In genomic region chr13:74135306-74136088, GRCh38 we compare ENCODE assay signal across 8 cellular contexts. TPM values are rescaled to one million over a fixed set of nuclear protein-coding genes. Genes with fewer than 3 reads are reported as not detected.
DNase-seq lines count a peak whose midpoint lies in the region; ATAC-seq, FAIRE-seq and TF ChIP-seq lines count a peak whose summit lies in the region.

No MANE protein-coding gene starts in this region.

- H2BK5ac ChIP-seq in IMR-90 (ENCODE audit: low read depth, low read length, poor library complexity, severe bottlenecking), result peak overlapping the region; percentile 98

- H3K4me3 ChIP-seq in DOHH2 (ENCODE audit: low read length) (peak overlapping the region; percentile 92), IMR-90 (ENCODE audit: insufficient read depth, low read depth, low read length) (peak overlapping the region; percentile 82), parathyroid adenoma (ENCODE audit: low read depth, low read length) (peak overlapping the region; percentile 55)

- H2BK15ac ChIP-seq in IMR-90 (ENCODE audit: low read depth, low read length), result peak overlapping the region; percentile 81

- H3K9me3 ChIP-seq in DOHH2 (ENCODE audit: control insufficient read depth, insufficient read depth, low read length), result no peaks in the 10 kb centered on the region
- H3K9me3 ChIP-seq in IMR-90 (ENCODE audit: control insufficient read depth, insufficient read depth, low read length), result no peaks in the 10 kb centered on the region
- no peaks in the 10 kb centered on the region for H3K9me3 ChIP-seq in parathyroid adenoma (ENCODE audit: control insufficient read depth, low read length)

- TF ChIP-seq POLR2A in IMR-90 (IDR thresholded peaks at IDR 0.05; ENCODE audit: low read depth, low read length), result no peak; the same call in 1 of the 2 replicates
- TF ChIP-seq POLR2A in Raji (IDR thresholded peaks at IDR 0.05; ENCODE audit: insufficient read depth, low read depth, low read length), result peak; percentile 57

- peaks cover 28% of the 10 kb centered on the region for H3K4me1 ChIP-seq in DOHH2 (ENCODE audit: control insufficient read depth, low read length)
- peaks cover 5% of the 10 kb centered on the region for H3K4me1 ChIP-seq in IMR-90 (ENCODE audit: control insufficient read depth, insufficient read depth, low read length)
- no peaks in the 10 kb centered on the region for H3K4me1 ChIP-seq in parathyroid adenoma

- H3K56ac ChIP-seq in IMR-90 (ENCODE audit: extremely low read depth, insufficient read depth, low read length), result peak overlapping the region; percentile 96

- BruUV-seq in IMR-90 (replicated peaks; lab: Mats Ljungman, UMichigan), result no TSS peak

- H4K8ac ChIP-seq in IMR-90 (ENCODE audit: low read depth in 2 of 2, low read length in 2 of 2), result peak overlapping the region; percentile 88 to 99

- H3K18ac ChIP-seq in IMR-90 (ENCODE audit: low read depth, low read length), result peak overlapping the region; percentile 97

- H3K36me3 ChIP-seq in DOHH2 (ENCODE audit: control insufficient read depth, low read length) (peaks cover 16% of the 10 kb centered on the region; the same call in 1 of the 2 replicates), IMR-90 (ENCODE audit: control insufficient read depth, insufficient read depth, low read length) (no peaks in the 10 kb centered on the region), parathyroid adenoma (ENCODE audit: control insufficient read depth, insufficient read depth, low read length) (no peaks in the 10 kb centered on the region)

- peak overlapping the region; percentile 99 for H3K4ac ChIP-seq in IMR-90 (ENCODE audit: low read depth, low read length)

- in situ Hi-C loops in IMR-90 (cut with MboI; ENCODE audit: low sequenced_read_pairs), result loop anchor here (25.0 kb wide), 1 partner anchor 1077 kb away; no protein-coding TSS in a partner anchor

- peak overlapping the region; percentile 84 for H2BK20ac ChIP-seq in IMR-90 (ENCODE audit: low read depth, low read length)

- dilution Hi-C loops in IMR-90 (cut with HindIII; ENCODE audit: low sequenced_read_pairs, unreplicated experiment), result no loop called here

- H3K9me2 ChIP-seq in DOHH2 (replicated peaks; ENCODE audit: control insufficient read depth, low read length), result no peaks in the 10 kb centered on the region

- H3K79me2 ChIP-seq in DOHH2 (ENCODE audit: control insufficient read depth, low read length), result peaks cover 39% of the 10 kb centered on the region
- no peaks in the 10 kb centered on the region for H3K79me2 ChIP-seq in parathyroid adenoma

- TF ChIP-seq RAD21 in IMR-90 (IDR thresholded peaks at IDR 0.05; ENCODE audit: low read length), result no peak

- POLR2A ChIA-PET in IMR-90 (lab: Charles Lee; ENCODE audit: unreplicated experiment), result no interaction called here

- H3K14ac ChIP-seq in IMR-90 (replicated peaks; ENCODE audit: low read depth, low read length), result peak overlapping the region; percentile 99

- H3K4me2 ChIP-seq in DOHH2 (ENCODE audit: low read length), result peak overlapping the region; percentile 94
- peak overlapping the region; percentile 94 for H3K4me2 ChIP-seq in IMR-90 (ENCODE audit: low read depth, low read length)
- peak overlapping the region; percentile 77 for H3K4me2 ChIP-seq in parathyroid adenoma (ENCODE audit: low read length)

- no peak for FAIRE-seq in urothelium cell line (lab: Jason Lieb, UNC)

- peak overlapping the region; percentile 99 for H4K91ac ChIP-seq in IMR-90 (ENCODE audit: insufficient read depth, low read depth, low read length)

- peaks cover 13% of the 10 kb centered on the region for H3F3A ChIP-seq in DOHH2 (ENCODE audit: control insufficient read depth, insufficient read depth)

- peak overlapping the region; percentile 84 for H2AK5ac ChIP-seq in IMR-90 (ENCODE audit: low read depth, low read length)

- H3K23ac ChIP-seq in IMR-90 (ENCODE audit: low read depth, low read length), result peak overlapping the region; percentile 99

- H3K79me1 ChIP-seq in IMR-90 (ENCODE audit: low read depth in 1 of 2, low read length in 2 of 2), result peaks cover 0 to 36% of the 10 kb centered on the region in 2 experiments; a peak in 3 of 4 replicates

- DNase-seq in IMR-90 (peak; percentile 75), Right ventricle myocardium inferior (ENCODE audit: missing footprints) (peak; percentile 83), urothelium cell line (ENCODE audit: low spot score) (peak; percentile 69)
- DNase-seq in activated naive CD4-positive, alpha-beta T cell treated with anti-CD3 and anti-CD28 coated beads, Interleukin-2, amount 50 U/mL, for 16 hours, result peak; percentile 58

- H3K9ac ChIP-seq in IMR-90 (ENCODE audit: low read depth, low read length) (peak overlapping the region; percentile 90), parathyroid adenoma (no peak overlapping the region)

- no peak for TF ChIP-seq CTCF in DOHH2 (IDR thresholded peaks at IDR 0.05; ENCODE audit: low read depth, low read length, poor library complexity, severe bottlenecking)
- no peak for TF ChIP-seq CTCF in IMR-90 (conservative IDR thresholded peaks at IDR 0.05; ENCODE audit: low read depth, low read length)
- TF ChIP-seq CTCF in parathyroid adenoma (IDR thresholded peaks at IDR 0.05), result no peak

- peak overlapping the region; percentile 99 for H2AK9ac ChIP-seq in IMR-90 (replicated peaks; ENCODE audit: low read depth, low read length, poor library complexity)

- ATAC-seq in GM21528 (IDR thresholded peaks at IDR 0.05; ENCODE audit: low FRiP score, unreplicated experiment) (peak; percentile 49), IMR-90 (ENCODE audit: low read depth) (peak; percentile 55), Right ventricle myocardium inferior (peak; percentile 65)

- CTCF ChIA-PET in IMR-90 (lab: Yijun Ruan, JAX), result interaction anchor here (1.6 kb wide), 1 partner anchor 75 kb away, joined by 5 read pairs; no protein-coding TSS in a partner anchor

- intact Hi-C loops in IMR-90 (cut with micrococcal nuclease), result loop anchor here (1.0 to 5.0 kb wide), 8 partner anchors 73 to 1084 kb away; no protein-coding TSS in a partner anchor
- intact Hi-C loops in Right ventricle myocardium inferior (cut with DNase I), result loop anchor here (2.0 kb wide), 1 partner anchor 79 kb away; no protein-coding TSS in a partner anchor

- H4K5ac ChIP-seq in IMR-90 (ENCODE audit: low read depth, low read length), result peak overlapping the region; percentile 94

- H3K27me3 ChIP-seq in DOHH2 (ENCODE audit: control insufficient read depth, low read length) (no peaks in the 10 kb centered on the region), IMR-90 (ENCODE audit: control insufficient read depth, insufficient read depth, low read length) (no peaks in the 10 kb centered on the region), parathyroid adenoma (ENCODE audit: control insufficient read depth, insufficient read depth, low read length) (no peaks in the 10 kb centered on the region)

- 0% methylated on average over 12 of the region's 76 CpGs; no CpG with 5 or more reads in 1 of the 2 experiments for WGBS in IMR-90 (ENCODE audit: extremely low coverage in 2 of 2, insufficient read length in 1 of 2), 2 experiments

- no peaks in the 10 kb centered on the region; the same call in 1 of the 2 replicates for H3K9me1 ChIP-seq in IMR-90 (ENCODE audit: insufficient read depth, low read length)

- peak overlapping the region; percentile 95 for H2BK120ac ChIP-seq in IMR-90 (ENCODE audit: low read depth, low read length)

- H4K20me1 ChIP-seq in DOHH2 (ENCODE audit: control insufficient read depth, insufficient read depth, low read depth, low read length) (peaks cover 10% of the 10 kb centered on the region; the same call in 1 of the 2 replicates), IMR-90 (ENCODE audit: insufficient read depth, low read length) (peaks cover 4% of the 10 kb centered on the region; the same call in 1 of the 2 replicates)

- H3K27ac ChIP-seq in DOHH2 (ENCODE audit: low read depth, low read length) (peak overlapping the region; percentile 91), IMR-90 (ENCODE audit: insufficient read depth, low read length) (peak overlapping the region; percentile 98), parathyroid adenoma (peak overlapping the region; percentile 77)

- H2AFZ ChIP-seq in IMR-90 (replicated peaks; ENCODE audit: low read length, poor library complexity) (peak overlapping the region; percentile 97), parathyroid adenoma (peak overlapping the region; percentile 93)

TF ChIP-seq in IMR-90, 13 proteins besides CTCF, POLR2A, EP300 and RAD21:
- TF ChIP-seq MXI1 (IDR thresholded peaks at IDR 0.05; ENCODE audit: borderline replicate concordance, low read depth, low read length), result no peak
- peak; percentile 87 for TF ChIP-seq MAZ (IDR thresholded peaks at IDR 0.05; ENCODE audit: borderline replicate concordance, low read depth, low read length)

RNA-seq across cellular contexts. Expression of gene KLF12, which starts 1.3 kb away (rescaled TPM):
- total RNA-seq in IMR-90 (2012; rRNA removed) (44.8 and 45.0 TPM in 2 replicates), Right ventricle myocardium inferior (18.9 TPM)
- 8.8 and 10.5 TPM in 2 replicates for polyA plus RNA-seq in IMR-90 (2012; rRNA removed)
- polyA plus RNA-seq in IMR-90 (2012; cell fraction: cytosol; rRNA removed), result 2.9 and 3.7 TPM in 2 replicates
- polyA plus RNA-seq in IMR-90 (2012; cell fraction: nucleus; rRNA removed; ENCODE audit: low replicate concordance), result 8.4 and 31.2 TPM in 2 replicates

Comparison
In these comparisons a context has a peak if more than half of its experiments do, and no peak if none do; other contexts are left out.
1. Peak in every context shown above with its lines: DNase-seq, ATAC-seq, H3K4me3 ChIP-seq and H3K27ac ChIP-seq.